ENCODE assay signal across 11 cellular contexts in genomic region chr6:144377586-144377985, GRCh38.
DNase-seq lines count a peak whose midpoint lies in the region; ATAC-seq and TF ChIP-seq lines count a peak whose summit lies in the region.
"Had no signal": no experiment of that assay in that cellular context is flagged by ENCODE, and none has a peak within 500 bp of the region (broad histone marks: within the 10 kb centered on the region; RNA-seq: fewer than 3 reads in every experiment).

No MANE protein-coding gene starts in this region.

- no peak for TF ChIP-seq POLR2A in breast epithelium (IDR thresholded peaks at IDR 0.05)
- TF ChIP-seq POLR2A in uterus (IDR thresholded peaks at IDR 0.05): no peak

- no peak overlapping the region for H2AK5ac ChIP-seq in mesendoderm (ENCODE audit: low read length)

- no peak overlapping the region for H3K4me2 ChIP-seq in mesendoderm (ENCODE audit: low read length)

- H3K4me1 Mint-ChIP-seq in activated naive CD4-positive, alpha-beta T cell treated with anti-CD3 and anti-CD28 coated beads, Interleukin-2, amount 50 U/mL, for 24 hours: peaks cover 73% of the 10 kb centered on the region

- H4K5ac ChIP-seq in mesendoderm (ENCODE audit: low read length): no peak overlapping the region

- H3K4me1 ChIP-seq in breast epithelium (peaks cover 0 to 14% of the 10 kb centered on the region in 2 donors), mesendoderm (ENCODE audit: control insufficient read depth, low read depth, low read length) (no peaks in the 10 kb centered on the region), uterus (peaks cover 0 to 5% of the 10 kb centered on the region in 2 donors)

- H2BK15ac ChIP-seq in mesendoderm (replicated peaks; ENCODE audit: low read depth): no peak overlapping the region

- H3K79me2 ChIP-seq in mesendoderm (ENCODE audit: control insufficient read depth, insufficient read depth, low read length): peaks cover 7% of the 10 kb centered on the region

- peaks cover 6% of the 10 kb centered on the region for H3K79me1 ChIP-seq in mesendoderm (ENCODE audit: low read length)

- peak overlapping the region; percentile 53 to 66 for H3K27ac ChIP-seq in breast epithelium
- no peak overlapping the region for H3K27ac ChIP-seq in mesendoderm (ENCODE audit: low read depth, low read length)
- H3K27ac ChIP-seq in uterus: peak overlapping the region; percentile 22 to 50

- H3K27me3 Mint-ChIP-seq in activated naive CD4-positive, alpha-beta T cell treated with anti-CD3 and anti-CD28 coated beads, Interleukin-2, amount 50 U/mL, for 24 hours: no peaks in the 10 kb centered on the region

- H3K4me3 Mint-ChIP-seq in activated naive CD4-positive, alpha-beta T cell treated with anti-CD3 and anti-CD28 coated beads, Interleukin-2, amount 50 U/mL, for 24 hours: peak overlapping the region; percentile 8

- H3K9ac ChIP-seq in mesendoderm (ENCODE audit: low read length): no peak overlapping the region

- TF ChIP-seq CTCF in breast epithelium (IDR thresholded peaks at IDR 0.05) (no peak), uterus (IDR thresholded peaks at IDR 0.05) (no peak)

- ATAC-seq in HG03521 (IDR thresholded peaks at IDR 0.05; ENCODE audit: unreplicated experiment): no peak

- H3K9me3 Mint-ChIP-seq in activated naive CD4-positive, alpha-beta T cell treated with anti-CD3 and anti-CD28 coated beads, Interleukin-2, amount 50 U/mL, for 24 hours: peaks cover 6% of the 10 kb centered on the region

- no peak overlapping the region for H3K23ac ChIP-seq in mesendoderm (ENCODE audit: low read length)

- intact Hi-C loops in breast epithelium (cut with DNase I; ENCODE audit: low total_unique reads) (no loop called here), uterus (cut with DNase I; ENCODE audit: low total_unique reads) (no loop called here)

- no peak overlapping the region for H2BK5ac ChIP-seq in mesendoderm (ENCODE audit: low read length)

- H3K27ac Mint-ChIP-seq in activated naive CD4-positive, alpha-beta T cell treated with anti-CD3 and anti-CD28 coated beads, Interleukin-2, amount 50 U/mL, for 24 hours: peak overlapping the region; percentile 20

- H3K36me3 Mint-ChIP-seq in activated naive CD4-positive, alpha-beta T cell treated with anti-CD3 and anti-CD28 coated beads, Interleukin-2, amount 50 U/mL, for 24 hours: peaks cover 21% of the 10 kb centered on the region

- H2BK120ac ChIP-seq in mesendoderm (ENCODE audit: low read depth, low read length): no peak overlapping the region

- H3K9me3 ChIP-seq in breast epithelium (no peaks in the 10 kb centered on the region), uterus (no peaks in the 10 kb centered on the region)

- H3K27me3 ChIP-seq in breast epithelium (no peaks in the 10 kb centered on the region), mesendoderm (ENCODE audit: insufficient read depth, low read length, poor library complexity) (no peaks in the 10 kb centered on the region), uterus (no peaks in the 10 kb centered on the region)

- H3K4ac ChIP-seq in mesendoderm (ENCODE audit: low read depth, low read length): no peak overlapping the region

- WGBS in mesendoderm (ENCODE audit: extremely low coverage, insufficient coverage, low lambda C conversion rate): no CpG with 5 or more reads among the region's 2 CpGs

- peak overlapping the region; percentile 18 for H3K18ac ChIP-seq in mesendoderm (ENCODE audit: low read length)

- DNase-seq in activated naive CD4-positive, alpha-beta T cell (lab: John Stamatoyannopoulos, UW): no peak
- no peak for DNase-seq in breast epithelium (ENCODE audit: low spot score in 2 of 2)
- DNase-seq in mesendoderm: no peak
- no peak for DNase-seq in uterus
- no peak for DNase-seq in activated effector memory CD4-positive, alpha-beta T cell treated with anti-CD3 and anti-CD28 coated beads, Interleukin-2, amount 50 U/mL, for 16 hours
- DNase-seq in NCI-H1417 (lab: John Stamatoyannopoulos, UW): no peak
- DNase-seq: glutamatergic neuron, GOT3, occipital lobe had no signal

- H4K8ac ChIP-seq in mesendoderm (ENCODE audit: low read depth, low read length): no peak overlapping the region

- no peaks in the 10 kb centered on the region for H3K36me3 ChIP-seq in breast epithelium
- H3K36me3 ChIP-seq in mesendoderm (ENCODE audit: control insufficient read depth, insufficient read depth, low read length): no peaks in the 10 kb centered on the region
- no peaks in the 10 kb centered on the region for H3K36me3 ChIP-seq in uterus

- H3K4me3 ChIP-seq in breast epithelium: no peak overlapping the region
- H3K4me3 ChIP-seq in mesendoderm (ENCODE audit: low read length): no peak overlapping the region
- no peak overlapping the region for H3K4me3 ChIP-seq in uterus

- H3K56ac ChIP-seq in mesendoderm (ENCODE audit: low read length): no peak overlapping the region
